Comparison of ENCODE assay signal across 8 cellular contexts in genomic region chr3:186930143-186930638, GRCh38. TPM values are rescaled to one million over a fixed set of nuclear protein-coding genes. Genes with fewer than 3 reads are reported as not detected.
DNase-seq lines count a peak whose midpoint lies in the region; ATAC-seq and TF ChIP-seq lines count a peak whose summit lies in the region.

Gene ST6GAL1 (plus strand): TSS chr3:186930526. CDS start chr3:187042704, 112,178 bp downstream.

- no peak for TF ChIP-seq POLR2A in Peyer's patch (IDR thresholded peaks at IDR 0.05)

- no peaks in the 10 kb centered on the region for H3K27me3 ChIP-seq in Peyer's patch

- ATAC-seq in GM18868 (IDR thresholded peaks at IDR 0.05; ENCODE audit: unreplicated experiment) (peak; percentile 55), HG03103 (IDR thresholded peaks at IDR 0.05; ENCODE audit: low read depth, unreplicated experiment) (peak; percentile 51)
- ATAC-seq in stimulated activated naive CD8-positive, alpha-beta T cell treated with anti-CD3 and anti-CD28 coated beads, Interleukin-15, amount 100 ng/mL, for 72 hours, result peak; percentile 73

- peaks cover 0 to 14% (median 0%) of the 10 kb centered on the region in 4 donors for H3K4me1 ChIP-seq in Peyer's patch

- intact Hi-C loops in activated T-helper 2 cell treated with anti-CD3 and anti-CD28 coated beads, Interferon-gamma antibody, Interleukin-2, Interleukin-4, amounts not matched to agents 10 μg/mL and 5 μg/mL and 100 μg/mL, durations not matched to agents 14 hours and 24 hours and 36 hours (cut with micrococcal nuclease), result loop anchor here (2.0 to 5.0 kb wide), 5 partner anchors 81 to 993 kb away; partner anchors contain the start of genes RPL39L and TRA2B

- peak; percentile 54 for DNase-seq in A172 (ENCODE audit: low spot score)
- peak; percentile 65 to 93 (median 90) for DNase-seq in Peyer's patch
- peak; percentile 70 for DNase-seq in activated T-helper 2 cell treated with anti-CD3 and anti-CD28 coated beads, Interferon-gamma antibody, Interleukin-2, Interleukin-4, amounts not matched to agents 10 μg/mL and 5 μg/mL and 100 μg/mL, durations not matched to agents 14 hours and 24 hours and 36 hours (ENCODE audit: low spot score)
- DNase-seq in fibroblast of the conjunctiva (ENCODE audit: low read depth), result peak; percentile 31
- DNase-seq in stimulated activated naive CD8-positive, alpha-beta T cell treated with anti-CD3 and anti-CD28 coated beads, Interleukin-15, amount 100 ng/mL, for 72 hours, result peak; percentile 70 to 81

- peak within 1 kb of the TSS; percentile 92 for H3K4me3 Mint-ChIP-seq in activated T-helper 2 cell treated with anti-CD3 and anti-CD28 coated beads, Interferon-gamma antibody, Interleukin-2, Interleukin-4, amounts not matched to agents 10 μg/mL and 5 μg/mL and 100 μg/mL, durations not matched to agents 14 hours and 24 hours and 36 hours (ENCODE audit: low read depth)
- peak within 1 kb of the TSS; percentile 95 to 98 (median 97) for H3K4me3 Mint-ChIP-seq in nephron
- peak within 1 kb of the TSS; percentile 94 to 99 for H3K4me3 Mint-ChIP-seq in stimulated activated naive CD8-positive, alpha-beta T cell treated with anti-CD3 and anti-CD28 coated beads, Interleukin-15, amount 100 ng/mL, for 72 hours

- no peaks in the 10 kb centered on the region for H3K36me3 ChIP-seq in Peyer's patch

- peaks cover 2% of the 10 kb centered on the region for H3K9me3 Mint-ChIP-seq in activated T-helper 2 cell treated with anti-CD3 and anti-CD28 coated beads, Interferon-gamma antibody, Interleukin-2, Interleukin-4, amounts not matched to agents 10 μg/mL and 5 μg/mL and 100 μg/mL, durations not matched to agents 14 hours and 24 hours and 36 hours
- H3K9me3 Mint-ChIP-seq in nephron, result no peaks in the 10 kb centered on the region
- H3K9me3 Mint-ChIP-seq in stimulated activated naive CD8-positive, alpha-beta T cell treated with anti-CD3 and anti-CD28 coated beads, Interleukin-15, amount 100 ng/mL, for 72 hours, result no peaks in the 10 kb centered on the region

- TF ChIP-seq CTCF in Peyer's patch (IDR thresholded peaks at IDR 0.05), result peak in 1 of 6 experiments; percentile 22
- no peak for TF ChIP-seq CTCF in nephron (IDR thresholded peaks at IDR 0.05; ENCODE audit: unreplicated experiment in 3 of 3)

- no peaks in the 10 kb centered on the region for H3K9me3 ChIP-seq in Peyer's patch

- peak within 1 kb of the TSS; percentile 86 for H3K27ac Mint-ChIP-seq in activated T-helper 2 cell treated with anti-CD3 and anti-CD28 coated beads, Interferon-gamma antibody, Interleukin-2, Interleukin-4, amounts not matched to agents 10 μg/mL and 5 μg/mL and 100 μg/mL, durations not matched to agents 14 hours and 24 hours and 36 hours
- H3K27ac Mint-ChIP-seq in nephron, result peak within 1 kb of the TSS; percentile 87 to 95 (median 92)
- H3K27ac Mint-ChIP-seq in stimulated activated naive CD8-positive, alpha-beta T cell treated with anti-CD3 and anti-CD28 coated beads, Interleukin-15, amount 100 ng/mL, for 72 hours, result peak within 1 kb of the TSS; percentile 96 to 98

- H3K36me3 Mint-ChIP-seq in activated T-helper 2 cell treated with anti-CD3 and anti-CD28 coated beads, Interferon-gamma antibody, Interleukin-2, Interleukin-4, amounts not matched to agents 10 μg/mL and 5 μg/mL and 100 μg/mL, durations not matched to agents 14 hours and 24 hours and 36 hours (ENCODE audit: low read depth), result peaks cover 27% of the 10 kb centered on the region
- H3K36me3 Mint-ChIP-seq in nephron (ENCODE audit: low read depth), result peaks cover 15% of the 10 kb centered on the region

- no peaks in the 10 kb centered on the region for H3K27me3 Mint-ChIP-seq in activated T-helper 2 cell treated with anti-CD3 and anti-CD28 coated beads, Interferon-gamma antibody, Interleukin-2, Interleukin-4, amounts not matched to agents 10 μg/mL and 5 μg/mL and 100 μg/mL, durations not matched to agents 14 hours and 24 hours and 36 hours (ENCODE audit: low read depth)
- peaks cover 34% of the 10 kb centered on the region for H3K27me3 Mint-ChIP-seq in nephron (ENCODE audit: low read depth)
- H3K27me3 Mint-ChIP-seq in stimulated activated naive CD8-positive, alpha-beta T cell treated with anti-CD3 and anti-CD28 coated beads, Interleukin-15, amount 100 ng/mL, for 72 hours, result no peaks in the 10 kb centered on the region

- H3K4me1 Mint-ChIP-seq in activated T-helper 2 cell treated with anti-CD3 and anti-CD28 coated beads, Interferon-gamma antibody, Interleukin-2, Interleukin-4, amounts not matched to agents 10 μg/mL and 5 μg/mL and 100 μg/mL, durations not matched to agents 14 hours and 24 hours and 36 hours (ENCODE audit: low read depth), result peaks cover 37% of the 10 kb centered on the region
- peaks cover 20% of the 10 kb centered on the region for H3K4me1 Mint-ChIP-seq in nephron
- peaks cover 33% of the 10 kb centered on the region for H3K4me1 Mint-ChIP-seq in stimulated activated naive CD8-positive, alpha-beta T cell treated with anti-CD3 and anti-CD28 coated beads, Interleukin-15, amount 100 ng/mL, for 72 hours

- peak within 1 kb of the TSS; percentile 72 to 91 (median 82) for H3K4me3 ChIP-seq in Peyer's patch

- peak within 1 kb of the TSS; percentile 67 to 94 (median 85) for H3K27ac ChIP-seq in Peyer's patch

RNA-seq across cellular contexts. Expression of gene ST6GAL1, which starts in this region (rescaled TPM):
- total RNA-seq in A172 (2014; rRNA removed; shearing (Covaris generic)), result 5.3 and 9.4 TPM in 2 replicates
- 10 to 100 TPM in 3 of 4 donors, 1 to 10 TPM in 1; 3.7 to 96.6 (median 14.9) TPM for total RNA-seq in Peyer's patch
- 78.1 and 85.9 TPM in 2 replicates for total RNA-seq in activated T-helper 2 cell treated with anti-CD3 and anti-CD28 coated beads, Interferon-gamma antibody, Interleukin-2, Interleukin-4, amounts not matched to agents 10 μg/mL and 5 μg/mL and 100 μg/mL, durations not matched to agents 14 hours and 24 hours and 36 hours

Comparison
In these comparisons a context has a peak if more than half of its experiments do, and no peak if none do; other contexts are left out.
1. Peak in every context shown above with its lines: DNase-seq, ATAC-seq, H3K4me3 ChIP-seq and H3K27ac ChIP-seq.
2. DNase-seq: peak in every context shown above with its lines; median percentile 90 in Peyer's patch; 76 in stimulated activated naive CD8-positive, alpha-beta T cell treated with anti-CD3 and anti-CD28 coated beads, Interleukin-15, amount 100 ng/mL, for 72 hours; 70 in activated T-helper 2 cell treated with anti-CD3 and anti-CD28 coated beads, Interferon-gamma antibody, Interleukin-2, Interleukin-4, amounts not matched to agents 10 μg/mL and 5 μg/mL and 100 μg/mL, durations not matched to agents 14 hours and 24 hours and 36 hours; 54 in A172; 31 in fibroblast of the conjunctiva.